Comparison of ENCODE assay signal across 2 cellular contexts in the genomic region with DNA sequence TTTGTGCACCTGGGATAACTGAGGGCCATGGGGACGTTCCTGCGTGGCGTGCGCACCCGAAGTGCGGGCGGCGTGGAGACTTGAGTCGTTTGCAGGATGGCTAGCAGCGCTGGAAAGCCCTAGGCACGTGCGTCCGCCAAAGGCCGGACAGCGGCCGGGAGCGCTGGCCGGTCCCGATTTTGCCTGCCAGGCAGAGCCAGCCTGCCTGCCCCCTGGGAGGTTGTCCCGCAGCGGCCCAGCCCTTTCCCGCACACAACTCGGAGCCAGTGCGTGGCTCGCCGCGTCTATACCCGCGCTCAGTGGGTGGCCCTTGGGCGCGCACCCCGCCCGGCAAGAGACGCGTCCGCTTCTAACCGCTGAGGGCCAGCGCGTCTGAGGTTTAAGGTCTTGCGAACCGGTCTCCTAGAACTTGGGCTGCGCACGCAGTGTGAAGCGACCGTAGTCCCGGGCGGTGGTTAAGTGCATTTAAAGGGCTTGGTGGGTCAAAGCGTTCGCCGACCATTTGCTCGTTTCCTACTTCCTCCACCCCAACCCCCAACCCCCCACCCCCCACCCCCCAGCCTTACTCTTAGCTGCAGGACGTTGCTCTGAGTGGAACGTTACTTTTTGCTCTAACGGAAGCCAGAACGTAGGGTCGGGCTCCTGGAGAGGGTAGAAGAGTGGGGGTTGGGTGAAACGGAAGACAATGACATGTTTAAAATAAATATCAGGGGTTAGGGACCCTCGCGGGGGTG.
TF ChIP-seq lines count a peak whose summit lies in the region.

No MANE protein-coding gene starts in this region.

TF ChIP-seq in A549, 52 proteins besides CTCF, POLR2A, EP300 and RAD21 (continued from another document):
- TF ChIP-seq ZC3H11A (IDR thresholded peaks at IDR 0.05) (no peak), BHLHE40 (IDR thresholded peaks at IDR 0.05; ENCODE audit: low read depth, low read length) (peak; percentile 54), CBX8 (IDR thresholded peaks at IDR 0.05) (no peak), MYC (IDR thresholded peaks at IDR 0.05; ENCODE audit: borderline replicate concordance, low read length) (peak; percentile 65; the same call in 1 of the 2 replicates), FOXS1 (CRISPR knock-in tag; IDR thresholded peaks at IDR 0.05) (no peak)

TF ChIP-seq in WTC11, 78 proteins besides CTCF, POLR2A, EP300 and RAD21 (continued from another document and continues in another):
- no peak for TF ChIP-seq ZNF532 (CRISPR knock-in tag; IDR thresholded peaks at IDR 0.05; ENCODE audit: borderline replicate concordance)
- TF ChIP-seq TEAD1 (CRISPR knock-in tag; IDR thresholded peaks at IDR 0.05): no peak
- no peak for TF ChIP-seq ATF2 (CRISPR knock-in tag; IDR thresholded peaks at IDR 0.05; ENCODE audit: borderline replicate concordance, low read depth)
- no peak for TF ChIP-seq ZSCAN18 (CRISPR knock-in tag; IDR thresholded peaks at IDR 0.05)
- TF ChIP-seq GTF2I (CRISPR knock-in tag; conservative IDR thresholded peaks at IDR 0.05): no peak
- no peak for TF ChIP-seq KAT7 (CRISPR knock-in tag; IDR thresholded peaks at IDR 0.05; ENCODE audit: borderline replicate concordance)
- no peak for TF ChIP-seq SMAD4 (CRISPR knock-in tag; IDR thresholded peaks at IDR 0.05)
- TF ChIP-seq ZBTB21 (CRISPR knock-in tag; IDR thresholded peaks at IDR 0.05; ENCODE audit: borderline replicate concordance): peak; percentile 67; the same call in 1 of the 2 replicates
- no peak; the same call in 1 of the 2 replicates for TF ChIP-seq CREM (CRISPR knock-in tag; IDR thresholded peaks at IDR 0.05)
- TF ChIP-seq ZNF281 (CRISPR knock-in tag; IDR thresholded peaks at IDR 0.05): no peak
- TF ChIP-seq TP53 (CRISPR knock-in tag; IDR thresholded peaks at IDR 0.05): no peak
- TF ChIP-seq HMGA2 (CRISPR knock-in tag; IDR thresholded peaks at IDR 0.05): no peak
- 0 out of 2 replicates have a peak, but pooled peaks have one; percentile 1 for TF ChIP-seq ZNF263 (CRISPR knock-in tag; IDR thresholded peaks at IDR 0.05; ENCODE audit: low read depth)
- TF ChIP-seq OVOL2 (CRISPR knock-in tag; IDR thresholded peaks at IDR 0.05; ENCODE audit: borderline replicate concordance): no peak
- TF ChIP-seq NFYB (CRISPR knock-in tag; conservative IDR thresholded peaks at IDR 0.05; ENCODE audit: low read depth): no peak
- no peak for TF ChIP-seq PRRX2 (CRISPR knock-in tag; IDR thresholded peaks at IDR 0.05)
- TF ChIP-seq, protein P1, sequence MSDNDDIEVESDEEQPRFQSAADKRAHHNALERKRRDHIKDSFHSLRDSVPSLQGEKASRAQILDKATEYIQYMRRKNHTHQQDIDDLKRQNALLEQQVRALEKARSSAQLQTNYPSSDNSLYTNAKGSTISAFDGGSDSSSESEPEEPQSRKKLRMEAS (CRISPR knock-in tag; IDR thresholded peaks at IDR 0.05): peak; percentile 87
- TF ChIP-seq ZNF219 (CRISPR knock-in tag; IDR thresholded peaks at IDR 0.05; ENCODE audit: borderline replicate concordance): 0 out of 2 replicates have a peak, but pooled peaks have one; percentile 19
- TF ChIP-seq CBFB (CRISPR knock-in tag; IDR thresholded peaks at IDR 0.05; ENCODE audit: low read depth): no peak
- TF ChIP-seq MYBL2 (CRISPR knock-in tag; IDR thresholded peaks at IDR 0.05): no peak
- TF ChIP-seq MXD4 (CRISPR knock-in tag; IDR thresholded peaks at IDR 0.05; ENCODE audit: borderline replicate concordance): no peak
- TF ChIP-seq GABPB1 (CRISPR knock-in tag; IDR thresholded peaks at IDR 0.05): no peak
- no peak for TF ChIP-seq ZMAT4 (CRISPR knock-in tag; IDR thresholded peaks at IDR 0.05)
- 0 out of 2 replicates have a peak, but pooled peaks have one; percentile 10 for TF ChIP-seq FOXP1 (CRISPR knock-in tag; IDR thresholded peaks at IDR 0.05; ENCODE audit: borderline replicate concordance)
- TF ChIP-seq, protein P2, sequence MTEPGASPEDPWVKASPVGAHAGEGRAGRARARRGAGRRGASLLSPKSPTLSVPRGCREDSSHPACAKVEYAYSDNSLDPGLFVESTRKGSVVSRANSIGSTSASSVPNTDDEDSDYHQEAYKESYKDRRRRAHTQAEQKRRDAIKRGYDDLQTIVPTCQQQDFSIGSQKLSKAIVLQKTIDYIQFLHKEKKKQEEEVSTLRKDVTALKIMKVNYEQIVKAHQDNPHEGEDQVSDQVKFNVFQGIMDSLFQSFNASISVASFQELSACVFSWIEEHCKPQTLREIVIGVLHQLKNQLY (CRISPR knock-in tag; IDR thresholded peaks at IDR 0.05): no peak
- no peak for TF ChIP-seq ATF1 (CRISPR knock-in tag; IDR thresholded peaks at IDR 0.05)
- TF ChIP-seq ZNF423 (CRISPR knock-in tag; IDR thresholded peaks at IDR 0.05): no peak
- no peak for TF ChIP-seq SP1 (CRISPR knock-in tag; conservative IDR thresholded peaks at IDR 0.05)
- TF ChIP-seq, protein P3, sequence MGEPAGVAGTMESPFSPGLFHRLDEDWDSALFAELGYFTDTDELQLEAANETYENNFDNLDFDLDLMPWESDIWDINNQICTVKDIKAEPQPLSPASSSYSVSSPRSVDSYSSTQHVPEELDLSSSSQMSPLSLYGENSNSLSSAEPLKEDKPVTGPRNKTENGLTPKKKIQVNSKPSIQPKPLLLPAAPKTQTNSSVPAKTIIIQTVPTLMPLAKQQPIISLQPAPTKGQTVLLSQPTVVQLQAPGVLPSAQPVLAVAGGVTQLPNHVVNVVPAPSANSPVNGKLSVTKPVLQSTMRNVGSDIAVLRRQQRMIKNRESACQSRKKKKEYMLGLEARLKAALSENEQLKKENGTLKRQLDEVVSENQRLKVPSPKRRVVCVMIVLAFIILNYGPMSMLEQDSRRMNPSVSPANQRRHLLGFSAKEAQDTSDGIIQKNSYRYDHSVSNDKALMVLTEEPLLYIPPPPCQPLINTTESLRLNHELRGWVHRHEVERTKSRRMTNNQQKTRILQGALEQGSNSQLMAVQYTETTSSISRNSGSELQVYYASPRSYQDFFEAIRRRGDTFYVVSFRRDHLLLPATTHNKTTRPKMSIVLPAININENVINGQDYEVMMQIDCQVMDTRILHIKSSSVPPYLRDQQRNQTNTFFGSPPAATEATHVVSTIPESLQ (CRISPR knock-in tag; IDR thresholded peaks at IDR 0.05): no peak
- TF ChIP-seq, protein P4, sequence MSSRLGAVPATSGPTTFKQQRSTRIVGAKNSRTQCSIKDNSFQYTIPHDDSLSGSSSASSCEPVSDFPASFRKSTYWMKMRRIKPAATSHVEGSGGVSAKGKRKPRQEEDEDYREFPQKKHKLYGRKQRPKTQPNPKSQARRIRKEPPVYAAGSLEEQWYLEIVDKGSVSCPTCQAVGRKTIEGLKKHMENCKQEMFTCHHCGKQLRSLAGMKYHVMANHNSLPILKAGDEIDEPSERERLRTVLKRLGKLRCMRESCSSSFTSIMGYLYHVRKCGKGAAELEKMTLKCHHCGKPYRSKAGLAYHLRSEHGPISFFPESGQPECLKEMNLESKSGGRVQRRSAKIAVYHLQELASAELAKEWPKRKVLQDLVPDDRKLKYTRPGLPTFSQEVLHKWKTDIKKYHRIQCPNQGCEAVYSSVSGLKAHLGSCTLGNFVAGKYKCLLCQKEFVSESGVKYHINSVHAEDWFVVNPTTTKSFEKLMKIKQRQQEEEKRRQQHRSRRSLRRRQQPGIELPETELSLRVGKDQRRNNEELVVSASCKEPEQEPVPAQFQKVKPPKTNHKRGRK (CRISPR knock-in tag; IDR thresholded peaks at IDR 0.05; ENCODE audit: borderline replicate concordance): no peak
- TF ChIP-seq, protein P5, sequence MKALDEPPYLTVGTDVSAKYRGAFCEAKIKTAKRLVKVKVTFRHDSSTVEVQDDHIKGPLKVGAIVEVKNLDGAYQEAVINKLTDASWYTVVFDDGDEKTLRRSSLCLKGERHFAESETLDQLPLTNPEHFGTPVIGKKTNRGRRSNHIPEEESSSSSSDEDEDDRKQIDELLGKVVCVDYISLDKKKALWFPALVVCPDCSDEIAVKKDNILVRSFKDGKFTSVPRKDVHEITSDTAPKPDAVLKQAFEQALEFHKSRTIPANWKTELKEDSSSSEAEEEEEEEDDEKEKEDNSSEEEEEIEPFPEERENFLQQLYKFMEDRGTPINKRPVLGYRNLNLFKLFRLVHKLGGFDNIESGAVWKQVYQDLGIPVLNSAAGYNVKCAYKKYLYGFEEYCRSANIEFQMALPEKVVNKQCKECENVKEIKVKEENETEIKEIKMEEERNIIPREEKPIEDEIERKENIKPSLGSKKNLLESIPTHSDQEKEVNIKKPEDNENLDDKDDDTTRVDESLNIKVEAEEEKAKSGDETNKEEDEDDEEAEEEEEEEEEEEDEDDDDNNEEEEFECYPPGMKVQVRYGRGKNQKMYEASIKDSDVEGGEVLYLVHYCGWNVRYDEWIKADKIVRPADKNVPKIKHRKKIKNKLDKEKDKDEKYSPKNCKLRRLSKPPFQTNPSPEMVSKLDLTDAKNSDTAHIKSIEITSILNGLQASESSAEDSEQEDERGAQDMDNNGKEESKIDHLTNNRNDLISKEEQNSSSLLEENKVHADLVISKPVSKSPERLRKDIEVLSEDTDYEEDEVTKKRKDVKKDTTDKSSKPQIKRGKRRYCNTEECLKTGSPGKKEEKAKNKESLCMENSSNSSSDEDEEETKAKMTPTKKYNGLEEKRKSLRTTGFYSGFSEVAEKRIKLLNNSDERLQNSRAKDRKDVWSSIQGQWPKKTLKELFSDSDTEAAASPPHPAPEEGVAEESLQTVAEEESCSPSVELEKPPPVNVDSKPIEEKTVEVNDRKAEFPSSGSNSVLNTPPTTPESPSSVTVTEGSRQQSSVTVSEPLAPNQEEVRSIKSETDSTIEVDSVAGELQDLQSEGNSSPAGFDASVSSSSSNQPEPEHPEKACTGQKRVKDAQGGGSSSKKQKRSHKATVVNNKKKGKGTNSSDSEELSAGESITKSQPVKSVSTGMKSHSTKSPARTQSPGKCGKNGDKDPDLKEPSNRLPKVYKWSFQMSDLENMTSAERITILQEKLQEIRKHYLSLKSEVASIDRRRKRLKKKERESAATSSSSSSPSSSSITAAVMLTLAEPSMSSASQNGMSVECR (CRISPR knock-in tag; IDR thresholded peaks at IDR 0.05; ENCODE audit: borderline replicate concordance): peak; percentile 88
